1 cellular context compared by ENCODE assay signal in genomic region chr1:244047739-244048565, GRCh38.
TF ChIP-seq lines count a peak whose summit lies in the region.

No MANE protein-coding gene starts in this region.

TF ChIP-seq in HEK293, 187 proteins besides CTCF, POLR2A, EP300 and RAD21 (continued from another document):
- TF ChIP-seq PRDM4 (tag by site-specific recombination; IDR thresholded peaks at IDR 0.05), result no peak
- no peak for TF ChIP-seq ZSCAN23 (tag by site-specific recombination; IDR thresholded peaks at IDR 0.05)
- peak; percentile 97 for TF ChIP-seq SP2 (tag by site-specific recombination; IDR thresholded peaks at IDR 0.05)
- TF ChIP-seq ZNF561 (tag by site-specific recombination; IDR thresholded peaks at IDR 0.05; ENCODE audit: borderline replicate concordance), result peak; percentile 99
- no peak for TF ChIP-seq ZNF404 (tag by site-specific recombination; IDR thresholded peaks at IDR 0.05)
- peak; percentile 74; the same call in 1 of the 2 replicates for TF ChIP-seq WT1 (tag by site-specific recombination; IDR thresholded peaks at IDR 0.05)
- no peak for TF ChIP-seq ZNF280C (tag by site-specific recombination; IDR thresholded peaks at IDR 0.05)
- TF ChIP-seq ZNF354C (tag by site-specific recombination; IDR thresholded peaks at IDR 0.05; ENCODE audit: borderline replicate concordance, low read depth), result no peak
- TF ChIP-seq ZNF324 (tag by site-specific recombination; IDR thresholded peaks at IDR 0.05), result peak; percentile 90
- TF ChIP-seq GLIS2 (tag by site-specific recombination; IDR thresholded peaks at IDR 0.05), result peak; percentile 94
- no peak for TF ChIP-seq ZFP3 (tag by site-specific recombination; IDR thresholded peaks at IDR 0.05; ENCODE audit: low read depth)
- peak; percentile 86 for TF ChIP-seq ZNF660 (tag by site-specific recombination; IDR thresholded peaks at IDR 0.05)
- TF ChIP-seq ZNF518A (tag by site-specific recombination; conservative IDR thresholded peaks at IDR 0.05; ENCODE audit: low read depth), result 0 out of 2 replicates have a peak, but pooled peaks have one; percentile 43
- peak; percentile 77; the same call in 1 of the 2 replicates for TF ChIP-seq ZBTB1 (tag by site-specific recombination; IDR thresholded peaks at IDR 0.05)
- no peak for TF ChIP-seq ZNF791 (tag by site-specific recombination; IDR thresholded peaks at IDR 0.05)
- no peak for TF ChIP-seq ZNF169 (tag by site-specific recombination; IDR thresholded peaks at IDR 0.05)
- TF ChIP-seq ZNF16 (tag by site-specific recombination; IDR thresholded peaks at IDR 0.05; ENCODE audit: low read depth), result no peak
- no peak for TF ChIP-seq ZNF362 (tag by site-specific recombination; IDR thresholded peaks at IDR 0.05)
- TF ChIP-seq ZNF645 (tag by site-specific recombination; IDR thresholded peaks at IDR 0.05), result no peak
- peak; percentile 79 for TF ChIP-seq PRDM1 (tag by site-specific recombination; IDR thresholded peaks at IDR 0.05)
- no peak for TF ChIP-seq ZNF155 (tag by site-specific recombination; IDR thresholded peaks at IDR 0.05)
- TF ChIP-seq SALL2 (tag by site-specific recombination; IDR thresholded peaks at IDR 0.05; ENCODE audit: borderline replicate concordance), result no peak
- peak; percentile 81; the same call in 1 of the 2 replicates for TF ChIP-seq PBX3 (CRISPR knock-in tag; IDR thresholded peaks at IDR 0.05)
- TF ChIP-seq ZBTB21 (tag by site-specific recombination; IDR thresholded peaks at IDR 0.05), result peak; percentile 95
- peak; percentile 70; the same call in 1 of the 2 replicates for TF ChIP-seq REST (tag by site-specific recombination; IDR thresholded peaks at IDR 0.05)
- no peak for TF ChIP-seq AEBP2 (tag by site-specific recombination; IDR thresholded peaks at IDR 0.05; ENCODE audit: borderline replicate concordance)
- peak; percentile 62 for TF ChIP-seq ZFHX2 (tag by site-specific recombination; conservative IDR thresholded peaks at IDR 0.05)
- peak; percentile 92 for TF ChIP-seq KLF8 (tag by site-specific recombination; IDR thresholded peaks at IDR 0.05)
- TF ChIP-seq ZNF19 (tag by site-specific recombination; IDR thresholded peaks at IDR 0.05; ENCODE audit: low read depth), result no peak
- TF ChIP-seq ZNF280D (tag by site-specific recombination; IDR thresholded peaks at IDR 0.05), result peak; percentile 52
- peak; percentile 99 for TF ChIP-seq ZNF341 (tag by site-specific recombination; IDR thresholded peaks at IDR 0.05; ENCODE audit: low read depth)
